ENCODE assay signal across 8 cellular contexts in genomic region chr14:76956253-76957090, GRCh38.
DNase-seq lines count a peak whose midpoint lies in the region; ATAC-seq and TF ChIP-seq lines count a peak whose summit lies in the region.

No MANE protein-coding gene starts in this region.

- H3K27me3 ChIP-seq in BLaER1: no peaks in the 10 kb centered on the region
- H3K27me3 ChIP-seq in OCI-LY1 (ENCODE audit: insufficient read depth, low read length): no peaks in the 10 kb centered on the region
- H3K27me3 ChIP-seq in mononuclear cell (ENCODE audit: insufficient read depth, low read length): no peaks in the 10 kb centered on the region

- H3K9ac ChIP-seq in BLaER1 (peak overlapping the region; percentile 76), OCI-LY1 (ENCODE audit: low read length) (peak overlapping the region; percentile 57)

- H3K4me1 ChIP-seq in BLaER1 (peaks cover 72% of the 10 kb centered on the region), OCI-LY1 (ENCODE audit: insufficient read depth, low read length, severe bottlenecking) (peaks cover 23% of the 10 kb centered on the region), mononuclear cell (ENCODE audit: insufficient read depth, low read length) (peaks cover 71% of the 10 kb centered on the region)

- no peaks in the 10 kb centered on the region for H3F3A ChIP-seq in OCI-LY1 (ENCODE audit: insufficient read depth, low read length)

- H3K36me3 ChIP-seq in BLaER1 (no peaks in the 10 kb centered on the region), OCI-LY1 (ENCODE audit: insufficient read depth, low read length) (no peaks in the 10 kb centered on the region)

- no peak for TF ChIP-seq CTCF in OCI-LY1 (IDR thresholded peaks at IDR 0.05; ENCODE audit: low read length)

- peak overlapping the region; percentile 93 for H3K4me2 ChIP-seq in BLaER1
- peak overlapping the region; percentile 60 for H3K4me2 ChIP-seq in OCI-LY1 (ENCODE audit: low read length)

- H3K4me3 ChIP-seq in BLaER1 (peak overlapping the region; percentile 67), OCI-LY1 (ENCODE audit: low read depth, low read length, poor library complexity, severe bottlenecking) (peak overlapping the region; percentile 56), mononuclear cell (ENCODE audit: low read length) (peak overlapping the region; percentile 39)

- H3K79me2 ChIP-seq in OCI-LY1 (ENCODE audit: insufficient read depth, low read length): no peaks in the 10 kb centered on the region

- DNase-seq in HuH-7 (ENCODE audit: low spot score) (peak; percentile 74), activated T-cell treated with anti-CD3 and anti-CD28 coated beads for 1 hour (ENCODE audit: low read depth) (peak; percentile 73), epidermal melanocyte (ENCODE audit: insufficient read length, low spot score) (peak; percentile 53)
- peak; percentile 65 to 66 for DNase-seq in stimulated activated CD8-positive, alpha-beta memory T cell treated with anti-CD3 and anti-CD28 coated beads, Interleukin-2, amount 100 ng/mL, for 1 hour (ENCODE audit: low read depth in 2 of 2)

- H4K20me1 ChIP-seq in BLaER1 (peaks cover 9% of the 10 kb centered on the region; the same call in 1 of the 2 replicates), OCI-LY1 (ENCODE audit: insufficient read depth, low read length) (no peaks in the 10 kb centered on the region)

- H3K9me2 ChIP-seq in OCI-LY1 (ENCODE audit: low read depth, low read length): no peaks in the 10 kb centered on the region

- no peak overlapping the region for H2AFZ ChIP-seq in OCI-LY1 (ENCODE audit: low read length)

- peak; percentile 32 for ATAC-seq in GM19452 (IDR thresholded peaks at IDR 0.05; ENCODE audit: unreplicated experiment)

- H3K9me3 ChIP-seq in BLaER1: no peaks in the 10 kb centered on the region
- H3K9me3 ChIP-seq in OCI-LY1 (ENCODE audit: low read length): no peaks in the 10 kb centered on the region
- no peaks in the 10 kb centered on the region for H3K9me3 ChIP-seq in mononuclear cell (ENCODE audit: low read depth, low read length)

- H3K27ac ChIP-seq in BLaER1 (peak overlapping the region; percentile 71), OCI-LY1 (ENCODE audit: low read depth, low read length, poor library complexity, severe bottlenecking) (peak overlapping the region; percentile 61)

Comparison
In these comparisons a context has a peak if more than half of its experiments do, and no peak if none do; other contexts are left out.
1. Peak in every context shown above with its lines: DNase-seq, ATAC-seq, H3K4me3 ChIP-seq and H3K27ac ChIP-seq.